In the genomic region with DNA sequence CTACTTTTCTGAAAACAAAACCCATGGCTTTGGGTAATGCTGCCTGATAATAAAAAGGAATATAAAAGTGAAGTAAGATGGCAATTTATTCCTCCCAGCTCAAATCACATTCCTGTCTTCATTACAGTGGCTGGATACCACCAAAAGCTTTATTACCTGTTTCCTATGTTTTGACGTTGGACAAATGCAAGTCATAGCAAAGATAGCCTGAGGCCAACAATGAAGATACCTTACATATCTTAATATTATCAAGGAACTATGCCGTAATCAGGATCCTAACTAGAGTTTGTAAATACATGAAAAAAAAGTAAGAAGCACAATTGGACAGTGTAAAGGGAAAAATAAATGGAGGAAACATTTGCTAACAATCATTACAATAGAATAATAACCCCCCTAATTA, we compare ENCODE assay signal across 21 cellular contexts.
DNase-seq lines count a peak whose midpoint lies in the region; ATAC-seq, FAIRE-seq and TF ChIP-seq lines count a peak whose summit lies in the region.
"Had no signal": no experiment of that assay in that cellular context is flagged by ENCODE, and none has a peak within 500 bp of the region (broad histone marks: within the 10 kb centered on the region; RNA-seq: fewer than 3 reads in every experiment).

No MANE protein-coding gene starts in this region.

- no peaks in the 10 kb centered on the region for H3K36me3 Mint-ChIP-seq in type B pancreatic cell

- H3K27ac ChIP-seq in SK-N-MC (peak overlapping the region; percentile 57; the same call in 1 of the 2 replicates), keratinocyte (ENCODE audit: control insufficient read depth, insufficient read depth, low read length) (peak overlapping the region; percentile 67)
- H3K27ac ChIP-seq: C4-2B, GM23248, HL-60 had no signal

- peaks cover 28% of the 10 kb centered on the region for H3K4me1 Mint-ChIP-seq in type B pancreatic cell (ENCODE audit: unreplicated experiment)

- peaks cover 5% of the 10 kb centered on the region; the same call in 1 of the 2 replicates for H3K36me3 ChIP-seq in SK-N-MC (ENCODE audit: insufficient read depth, low read length)
- no peaks in the 10 kb centered on the region for H3K36me3 ChIP-seq in keratinocyte (ENCODE audit: control insufficient read depth in 2 of 2, extremely low read depth in 1 of 2, insufficient read depth in 2 of 2, low read length in 2 of 2)
- H3K36me3 ChIP-seq: HAP-1 had no signal

- peak overlapping the region; percentile 92 for H3K27ac Mint-ChIP-seq in type B pancreatic cell

- TF ChIP-seq CTCF in keratinocyte (optimal IDR thresholded peaks at IDR 0.05 in 1 of 3, IDR thresholded peaks at IDR 0.05 in 1 of 3, conservative IDR thresholded peaks at IDR 0.05 in 1 of 3; ENCODE audit: extremely low read depth in 1 of 3, insufficient read depth in 2 of 3, low read length in 3 of 3) (no peak), type B pancreatic cell (conservative IDR thresholded peaks at IDR 0.05) (no peak)

- H3K4me2 ChIP-seq in keratinocyte (ENCODE audit: control insufficient read depth, extremely low read depth, insufficient read depth, low read depth, low read length) = peak overlapping the region; percentile 50

- no peaks in the 10 kb centered on the region for H4K20me1 ChIP-seq in keratinocyte (ENCODE audit: control insufficient read depth, extremely low read depth, insufficient read depth, low read length)

- no peak overlapping the region for H3K4me3 Mint-ChIP-seq in type B pancreatic cell

- H3K9me3 Mint-ChIP-seq in type B pancreatic cell = no peaks in the 10 kb centered on the region

- peak overlapping the region; percentile 18 for H2AFZ ChIP-seq in keratinocyte (ENCODE audit: control insufficient read depth, low read length)
- H2AFZ ChIP-seq: GM23248 had no signal

- peaks cover 52% of the 10 kb centered on the region for H3K4me1 ChIP-seq in keratinocyte (ENCODE audit: control insufficient read depth, extremely low read depth, insufficient read depth, low read length)

- dilution Hi-C loops in keratinocyte (cut with MboI; ENCODE audit: extremely low pct_ligation_motif_present, low sequenced_read_pairs) = no loop called here

- DNase-seq in NCI-H226 (peak; percentile 81), SK-N-MC (ENCODE audit: low read depth, low spot score) (no peak), keratinocyte (ENCODE audit: low read depth, low spot score) (peak; percentile 69), type B pancreatic cell (ENCODE audit: extremely low spot score, unreplicated experiment) (no peak), NCI-H510A treated with DMSO at 0.1 percent for 48 hours (lab: John Stamatoyannopoulos, UW) (no peak), NCI-H345 treated with DMSO at 0.1 percent for 48 hours (lab: John Stamatoyannopoulos, UW; ENCODE audit: unreplicated experiment) (no peak)
- DNase-seq: AML-193, DMS 273 treated with DMSO at 0.1 percent for 48 hours, GDM1, GM23248, IMR-90, NCI-H1048, NCI-H1436, NCI-H1930, NCI-H446, SHP77 treated with DMSO at 0.1 percent for 48 hours had no signal

- no peak overlapping the region for H3K4me3 ChIP-seq in SK-N-MC
- no peak overlapping the region for H3K4me3 ChIP-seq in keratinocyte (ENCODE audit: control insufficient read depth in 2 of 3, extremely low read depth in 1 of 3, insufficient read depth in 2 of 3, low read depth in 1 of 3, low read length in 3 of 3)
- H3K4me3 ChIP-seq: GM23248, HAP-1 had no signal

- no peaks in the 10 kb centered on the region for H3K79me2 ChIP-seq in keratinocyte (ENCODE audit: control insufficient read depth, insufficient read depth, low read length)

- H3K27me3 Mint-ChIP-seq in type B pancreatic cell = no peaks in the 10 kb centered on the region

- H3K9me1 ChIP-seq in keratinocyte (ENCODE audit: control insufficient read depth, extremely low read depth, insufficient read depth, low read length) = no peaks in the 10 kb centered on the region

- H3K9me3 ChIP-seq in SK-N-MC (ENCODE audit: low read depth, low read length) (no peaks in the 10 kb centered on the region), keratinocyte (ENCODE audit: control insufficient read depth, low read depth, low read length) (no peaks in the 10 kb centered on the region)
- H3K9me3 ChIP-seq: HAP-1 had no signal

- ATAC-seq in HG03280 (IDR thresholded peaks at IDR 0.05; ENCODE audit: unreplicated experiment) = no peak

- H3K9ac ChIP-seq in SK-N-MC (ENCODE audit: insufficient read length) (no peak overlapping the region), keratinocyte (ENCODE audit: control insufficient read depth, extremely low read depth, insufficient read depth, low read length) (no peak overlapping the region)
- H3K9ac ChIP-seq: GM23248 had no signal

- H3K27me3 ChIP-seq in keratinocyte (ENCODE audit: control insufficient read depth, extremely low read depth, insufficient read depth, low read length) = no peaks in the 10 kb centered on the region

- no peak for FAIRE-seq in keratinocyte (lab: Jason Lieb, UNC)
- FAIRE-seq: RCC 7860 had no signal

Comparison
In these comparisons a context has a peak if more than half of its experiments do, and no peak if none do; other contexts are left out.
1. DNase-seq: peak in NCI-H226 (single experiment) and keratinocyte (single experiment); none in SK-N-MC (single experiment), type B pancreatic cell (single experiment), NCI-H510A treated with DMSO at 0.1 percent for 48 hours (single experiment) and NCI-H345 treated with DMSO at 0.1 percent for 48 hours (single experiment).